ENCODE assay signal across 20 cellular contexts in genomic region chr11:67076202-67076601, GRCh38. TPM values are rescaled to one million over a fixed set of nuclear protein-coding genes. Genes with fewer than 3 reads are reported as not detected.
DNase-seq lines count a peak whose midpoint lies in the region; ATAC-seq, FAIRE-seq and TF ChIP-seq lines count a peak whose summit lies in the region.
"Had no signal": no experiment of that assay in that cellular context is flagged by ENCODE, and none has a peak within 500 bp of the region (broad histone marks: within the 10 kb centered on the region; RNA-seq: fewer than 3 reads in every experiment).

No MANE protein-coding gene starts in this region.

- H3K4me1 Mint-ChIP-seq in Caco-2 (ENCODE audit: low read depth, unreplicated experiment), result peaks cover 23% of the 10 kb centered on the region
- H3K4me1 Mint-ChIP-seq in activated CD4-positive, alpha-beta T cell treated with anti-CD3 and anti-CD28 coated beads, Interleukin-2, amount 10 ng/mL, durations not matched to agents 7 days and 5 days, result peaks cover 5% of the 10 kb centered on the region
- H3K4me1 Mint-ChIP-seq in activated naive CD8-positive, alpha-beta T cell treated with anti-CD3 and anti-CD28 coated beads for 36 hours, result peaks cover 5% of the 10 kb centered on the region

- TF ChIP-seq RAD21 in K562 (CRISPR knock-in tag; conservative IDR thresholded peaks at IDR 0.05 in 1 of 2, IDR thresholded peaks at IDR 0.05 in 1 of 2) (no peak), liver (IDR thresholded peaks at IDR 0.05) (no peak)

- no peak for ATAC-seq in K562

- no peak for TF ChIP-seq EP300 in K562 (IDR thresholded peaks at IDR 0.05; ENCODE audit: low read length)

- POLR2A ChIA-PET in Caco-2 (lab: Charles Lee) (no interaction called here), K562 (lab: Yijun Ruan, JAX) (interaction anchor here (0.6 to 1.1 kb wide), 3 partner anchors 10 to 17 kb away, joined by 3 to 4 read pairs (median 3); no protein-coding TSS in a partner anchor)
- POLR2A ChIA-PET in activated CD4-positive, alpha-beta T cell treated with anti-CD3 and anti-CD28 coated beads, Interleukin-2, amount 10 ng/mL, durations not matched to agents 7 days and 5 days (lab: Charles Lee), result no interaction called here

- peak overlapping the region; percentile 8 for H3K4me3 Mint-ChIP-seq in Caco-2 (ENCODE audit: unreplicated experiment)
- no peak overlapping the region for H3K4me3 Mint-ChIP-seq in activated CD4-positive, alpha-beta T cell treated with anti-CD3 and anti-CD28 coated beads, Interleukin-2, amount 10 ng/mL, durations not matched to agents 7 days and 5 days
- no peak overlapping the region for H3K4me3 Mint-ChIP-seq in activated naive CD8-positive, alpha-beta T cell treated with anti-CD3 and anti-CD28 coated beads for 36 hours

- no peaks in the 10 kb centered on the region for H3K9me3 Mint-ChIP-seq in Caco-2 (ENCODE audit: unreplicated experiment)
- H3K9me3 Mint-ChIP-seq in activated CD4-positive, alpha-beta T cell treated with anti-CD3 and anti-CD28 coated beads, Interleukin-2, amount 10 ng/mL, durations not matched to agents 7 days and 5 days, result no peaks in the 10 kb centered on the region
- H3K9me3 Mint-ChIP-seq in activated naive CD8-positive, alpha-beta T cell treated with anti-CD3 and anti-CD28 coated beads for 36 hours, result no peaks in the 10 kb centered on the region

- H3K79me2 ChIP-seq in K562 (ENCODE audit: control insufficient read depth, insufficient read depth, low read length), result no peaks in the 10 kb centered on the region

- no peak overlapping the region for H3K27ac ChIP-seq in K562 (ENCODE audit: extremely low read depth, low read depth, low read length)
- H3K27ac ChIP-seq in liver (ENCODE audit: low read depth in 1 of 2, low read length in 2 of 2), result no peak overlapping the region
- H3K27ac ChIP-seq: C4-2B had no signal

- TF ChIP-seq CTCF in Caco-2 (IDR thresholded peaks at IDR 0.05; ENCODE audit: insufficient read depth in 1 of 2, low read depth in 1 of 2, low read length in 1 of 2, severe bottlenecking in 1 of 2, unreplicated experiment in 1 of 2), result no peak
- no peak for TF ChIP-seq CTCF in K562 (IDR thresholded peaks at IDR 0.05 in 2 of 3, conservative IDR thresholded peaks at IDR 0.05 in 1 of 3; ENCODE audit: insufficient read depth in 2 of 3, low read depth in 1 of 3, low read length in 3 of 3)
- TF ChIP-seq CTCF in liver (IDR thresholded peaks at IDR 0.05; ENCODE audit: low read depth, low read length, missing input control), result no peak

- H3K36me3 ChIP-seq in Caco-2 (ENCODE audit: control insufficient read depth, insufficient read depth, low read length) (no peaks in the 10 kb centered on the region), K562 (ENCODE audit: control insufficient read depth, insufficient read depth, low read length) (no peaks in the 10 kb centered on the region), liver (ENCODE audit: control insufficient read depth in 4 of 4, insufficient read depth in 3 of 4, low read depth in 1 of 4, low read length in 3 of 4) (peaks cover 0 to 3% (median 1%) of the 10 kb centered on the region in 4 donors)

- H3K27me3 ChIP-seq in Caco-2 (replicated peaks; ENCODE audit: control insufficient read depth, insufficient read depth, low read length), result no peaks in the 10 kb centered on the region
- no peaks in the 10 kb centered on the region for H3K27me3 ChIP-seq in K562 (ENCODE audit: control insufficient read depth in 2 of 2, insufficient read depth in 2 of 2, low read length in 2 of 2)
- no peaks in the 10 kb centered on the region for H3K27me3 ChIP-seq in liver (ENCODE audit: control insufficient read depth in 4 of 4, insufficient read depth in 4 of 4, low read length in 3 of 4)

- H3K4me1 ChIP-seq in Caco-2, result peaks cover 23% of the 10 kb centered on the region
- H3K4me1 ChIP-seq in K562 (replicated peaks in 1 of 2; ENCODE audit: control insufficient read depth in 2 of 2, insufficient read depth in 2 of 2, low read length in 2 of 2), result peaks cover 11 to 23% of the 10 kb centered on the region in 2 experiments; a peak in 4 of 5 replicates
- H3K4me1 ChIP-seq in liver (ENCODE audit: control insufficient read depth in 4 of 4, insufficient read depth in 4 of 4, low read length in 3 of 4), result peaks cover 2 to 14% (median 8%) of the 10 kb centered on the region in 4 donors

- FAIRE-seq in K562 (lab: Jason Lieb, UNC), result no peak
- FAIRE-seq: GM19239, RCC 7860 had no signal

- intact Hi-C loops in Caco-2 (cut with micrococcal nuclease; ENCODE audit: unreplicated experiment), result no loop called here
- intact Hi-C loops in K562 (cut with micrococcal nuclease), result no loop called here

- 49% methylated on average over 6 of the region's 6 CpGs for WGBS in K562 (ENCODE audit: insufficient coverage, low coverage, missing lambda C conversion rate)
- 67% methylated on average over 6 of the region's 6 CpGs for WGBS in liver

- no peak for TF ChIP-seq POLR2A in K562 (conservative IDR thresholded peaks at IDR 0.05)

- peaks cover 9% of the 10 kb centered on the region for H3K36me3 Mint-ChIP-seq in Caco-2 (ENCODE audit: insufficient read depth, unreplicated experiment)
- no peaks in the 10 kb centered on the region for H3K36me3 Mint-ChIP-seq in activated CD4-positive, alpha-beta T cell treated with anti-CD3 and anti-CD28 coated beads, Interleukin-2, amount 10 ng/mL, durations not matched to agents 7 days and 5 days (ENCODE audit: low read depth)
- no peaks in the 10 kb centered on the region for H3K36me3 Mint-ChIP-seq in activated naive CD8-positive, alpha-beta T cell treated with anti-CD3 and anti-CD28 coated beads for 36 hours

- H3K4me2 ChIP-seq in K562 (ENCODE audit: insufficient read depth, low read length), result no peak overlapping the region

- H3K9me1 ChIP-seq in K562 (ENCODE audit: control insufficient read depth, insufficient read depth, low read length), result no peaks in the 10 kb centered on the region

- in situ Hi-C loops in K562 (cut with MboI), result no loop called here

- CTCF ChIA-PET in Caco-2 (lab: Charles Lee), result interaction anchor here (0.6 to 0.7 kb wide), 3 partner anchors 23 to 308 kb away, joined by 3 to 5 read pairs (median 3); no protein-coding TSS in a partner anchor
- CTCF ChIA-PET in K562 (lab: Yijun Ruan, JAX; ENCODE audit: low intra/inter-chr PET ratio), result interaction anchor here (0.6 kb wide), 1 partner anchor 200 kb away, joined by 4 read pairs; no protein-coding TSS in a partner anchor
- CTCF ChIA-PET in activated CD4-positive, alpha-beta T cell treated with anti-CD3 and anti-CD28 coated beads, Interleukin-2, amount 10 ng/mL, durations not matched to agents 7 days and 5 days (lab: Charles Lee), result interaction anchor here (0.5 to 0.9 kb wide), 3 partner anchors 249 to 514 kb away, joined by 3 to 5 read pairs (median 3); no protein-coding TSS in a partner anchor

- H3K9me3 ChIP-seq in Caco-2 (no peaks in the 10 kb centered on the region), K562 (replicated peaks; ENCODE audit: control insufficient read depth, insufficient read depth, low read depth, low read length) (no peaks in the 10 kb centered on the region), liver (ENCODE audit: control insufficient read depth in 4 of 4, low read length in 3 of 4) (no peaks in the 10 kb centered on the region)

- no peak overlapping the region for H2AFZ ChIP-seq in K562 (ENCODE audit: low read depth, low read length)

- H4K20me1 ChIP-seq in K562 (replicated peaks; ENCODE audit: control insufficient read depth, insufficient read depth, low read length), result no peaks in the 10 kb centered on the region

- H3K9ac ChIP-seq in K562 (ENCODE audit: insufficient read depth in 1 of 2, low read depth in 2 of 2, low read length in 2 of 2) (no peak overlapping the region), liver (ENCODE audit: low read depth in 1 of 2, low read length in 2 of 2) (no peak overlapping the region)

- H3K27ac Mint-ChIP-seq in Caco-2 (ENCODE audit: unreplicated experiment), result peak overlapping the region; percentile 30
- no peak overlapping the region for H3K27ac Mint-ChIP-seq in activated CD4-positive, alpha-beta T cell treated with anti-CD3 and anti-CD28 coated beads, Interleukin-2, amount 10 ng/mL, durations not matched to agents 7 days and 5 days
- H3K27ac Mint-ChIP-seq in activated naive CD8-positive, alpha-beta T cell treated with anti-CD3 and anti-CD28 coated beads for 36 hours, result no peak overlapping the region

- H3K4me3 ChIP-seq in Caco-2 (ENCODE audit: low read depth, low read length), result no peak overlapping the region
- H3K4me3 ChIP-seq in K562, result no peak overlapping the region
- H3K4me3 ChIP-seq in liver (ENCODE audit: low read depth in 1 of 3, low read length in 3 of 3), result no peak overlapping the region

- no TSS peak for BruUV-seq in Caco-2 (replicated peaks; lab: Mats Ljungman, UMichigan)
- no TSS peak for BruUV-seq in K562 (replicated peaks; lab: Mats Ljungman, UMichigan)

- DNase-seq in Caco-2, result no peak
- DNase-seq in RPMI8226, result peak; percentile 18
- DNase-seq in K562 (ENCODE audit: extremely low read depth in 1 of 4, low spot score in 3 of 4), result no peak
- DNase-seq in activated CD4-positive, alpha-beta T cell treated with anti-CD3 and anti-CD28 coated beads, Interleukin-2, amount 10 ng/mL, durations not matched to agents 7 days and 5 days, result no peak
- DNase-seq in NCI-H82 treated with DMSO at 0.1 percent for 48 hours (lab: John Stamatoyannopoulos, UW; ENCODE audit: unreplicated experiment), result no peak
- no peak for DNase-seq in NCI-H1694 (lab: John Stamatoyannopoulos, UW)
- DNase-seq in activated naive CD8-positive, alpha-beta T cell treated with anti-CD3 and anti-CD28 coated beads for 36 hours, result no peak
- DNase-seq: GF-D8, KG1, NCI-H1417, NCI-H187 treated with DMSO at 0.1 percent for 48 hours, NCI-H2171, NCI-H526 treated with DMSO at 0.1 percent for 48 hours, SIG-M5 had no signal

- H3K27me3 Mint-ChIP-seq in Caco-2 (ENCODE audit: insufficient read depth, unreplicated experiment), result no peaks in the 10 kb centered on the region
- H3K27me3 Mint-ChIP-seq in activated CD4-positive, alpha-beta T cell treated with anti-CD3 and anti-CD28 coated beads, Interleukin-2, amount 10 ng/mL, durations not matched to agents 7 days and 5 days, result no peaks in the 10 kb centered on the region
- H3K27me3 Mint-ChIP-seq in activated naive CD8-positive, alpha-beta T cell treated with anti-CD3 and anti-CD28 coated beads for 36 hours, result peaks cover 3% of the 10 kb centered on the region

RNA-seq across cellular contexts. Expression of gene RHOD, which starts 19.6 kb away (rescaled TPM):
- total RNA-seq in Caco-2 (2022) (14.2 and 17.1 TPM in 2 replicates), K562 (2014; rRNA removed) (not detected in 2 replicates), K562 (2014; rRNA removed; fragmentation: Illumina TruSeq; extraction: Trizol) (not detected in 2 replicates), K562 (2015; rRNA removed; fragmentation: Illumina TruSeq; extraction: Trizol) (not detected in 2 replicates), K562 (2021) (not detected in 2 replicates), liver (10 to 100 TPM in 1 of 2 donors, 1 to 10 TPM in 1; 7.8 to 27.0 TPM)
- not detected in 2 replicates for total RNA-seq in K562 (2011; cell fraction: chromatin; rRNA removed; ENCODE audit: low replicate concordance)
- not detected in 2 replicates for total RNA-seq in K562 (2011; cell fraction: nucleolus; rRNA removed)
- not detected in 2 replicates for total RNA-seq in K562 (2011; cell fraction: nucleoplasm; rRNA removed)
- polyA plus RNA-seq in K562 (2011; rRNA removed) (not detected in 2 replicates), K562 (2014; fragmentation: Illumina TruSeq; extraction: Trizol) (not detected in 2 replicates), K562 (2014; fragmentation: Nextera tagmentation; extraction: Ambion mirVana) (not detected), K562 (2014; rRNA removed) (not detected in 2 replicates), liver (10 to 100 TPM; 39.4 to 50.7 TPM)
- not detected in 2 replicates for polyA plus RNA-seq in K562 (2011; cell fraction: cytosol; rRNA removed)
- not detected in 2 replicates for polyA plus RNA-seq in K562 (2011; cell fraction: nucleus; rRNA removed)
- polyA plus RNA-seq in K562 (2012), result not detected in 2 replicates
- polyA minus RNA-seq in K562 (2011; rRNA and poly(A)+ RNA removed), result not detected in 2 replicates
- polyA minus RNA-seq in K562 (2011; cell fraction: cytosol; rRNA and poly(A)+ RNA removed), result 1.3 and 1.7 TPM in 2 replicates
- 0.27 and 0.33 TPM in 2 replicates for polyA minus RNA-seq in K562 (2011; cell fraction: nucleus; rRNA and poly(A)+ RNA removed)
- under 1 TPM in 1 of 2 experiments, not detected in 1; 0.35 TPM for total RNA-seq in activated CD4-positive, alpha-beta T cell treated with anti-CD3 and anti-CD28 coated beads, Interleukin-2, amount 10 ng/mL, durations not matched to agents 7 days and 5 days
- total RNA-seq in activated naive CD8-positive, alpha-beta T cell treated with anti-CD3 and anti-CD28 coated beads for 36 hours, result under 1 TPM; 0.50 to 0.78 TPM
- total RNA-seq: Daoy had no signal

RNA-seq across cellular contexts. Expression of gene KDM2A, which starts 42.9 kb away (rescaled TPM):
- total RNA-seq in Caco-2 (2022) (122 and 134 TPM in 2 replicates), K562 (2014; rRNA removed) (19.0 and 21.3 TPM in 2 replicates), K562 (2014; rRNA removed; fragmentation: Illumina TruSeq; extraction: Trizol) (22.3 and 23.4 TPM in 2 replicates), K562 (2015; rRNA removed; fragmentation: Illumina TruSeq; extraction: Trizol) (26.4 and 27.1 TPM in 2 replicates), K562 (2021) (37.9 and 39.3 TPM in 2 replicates), liver (10 to 100 TPM; 25.2 to 44.9 TPM)
- 208 and 244 TPM in 2 replicates for total RNA-seq in K562 (2011; cell fraction: chromatin; rRNA removed; ENCODE audit: low replicate concordance)
- 95.6 and 101 TPM in 2 replicates for total RNA-seq in K562 (2011; cell fraction: nucleolus; rRNA removed)
- total RNA-seq in K562 (2011; cell fraction: nucleoplasm; rRNA removed), result 128 and 146 TPM in 2 replicates
- polyA plus RNA-seq in K562 (2011; rRNA removed) (19.0 and 30.7 TPM in 2 replicates), K562 (2014; fragmentation: Illumina TruSeq; extraction: Trizol) (35.1 and 37.7 TPM in 2 replicates), K562 (2014; fragmentation: Nextera tagmentation; extraction: Ambion mirVana) (1 to 10 TPM; 5.0 to 7.2 TPM), K562 (2014; rRNA removed) (19.8 and 21.3 TPM in 2 replicates), liver (10 to 100 TPM in 1 of 2 donors, 1 to 10 TPM in 1; 8.3 to 19.6 TPM)
- 23.8 and 26.0 TPM in 2 replicates for polyA plus RNA-seq in K562 (2011; cell fraction: cytosol; rRNA removed)
- polyA plus RNA-seq in K562 (2011; cell fraction: nucleus; rRNA removed), result 71.8 and 106 TPM in 2 replicates
- 25.1 and 26.1 TPM in 2 replicates for polyA plus RNA-seq in K562 (2012)
- polyA minus RNA-seq in K562 (2011; rRNA and poly(A)+ RNA removed), result 65.3 and 71.5 TPM in 2 replicates
- polyA minus RNA-seq in K562 (2011; cell fraction: cytosol; rRNA and poly(A)+ RNA removed), result 31.0 and 35.6 TPM in 2 replicates
- polyA minus RNA-seq in K562 (2011; cell fraction: nucleus; rRNA and poly(A)+ RNA removed), result 38.8 and 59.3 TPM in 2 replicates
- total RNA-seq in activated CD4-positive, alpha-beta T cell treated with anti-CD3 and anti-CD28 coated beads, Interleukin-2, amount 10 ng/mL, durations not matched to agents 7 days and 5 days, result 10 to 100 TPM; 83.8 to 94.0 TPM
- 10 to 100 TPM; 77.4 to 80.9 TPM for total RNA-seq in activated naive CD8-positive, alpha-beta T cell treated with anti-CD3 and anti-CD28 coated beads for 36 hours

RNA-seq across cellular contexts. Expression of gene SYT12, which starts 53.3 kb away (rescaled TPM):
- total RNA-seq in Caco-2 (2022) (0.23 and 0.82 TPM in 2 replicates), K562 (2014; rRNA removed) (not detected in 2 replicates), K562 (2014; rRNA removed; fragmentation: Illumina TruSeq; extraction: Trizol) (0.11 TPM in 1 of 2 replicates, not detected in the other), K562 (2015; rRNA removed; fragmentation: Illumina TruSeq; extraction: Trizol) (0.11 TPM in 1 of 2 replicates, not detected in the other), K562 (2021) (not detected in 2 replicates), liver (1 to 10 TPM; 1.0 to 1.8 TPM)
- total RNA-seq in K562 (2011; cell fraction: chromatin; rRNA removed; ENCODE audit: low replicate concordance), result 0.14 and 0.32 TPM in 2 replicates
- 0.13 and 0.17 TPM in 2 replicates for total RNA-seq in K562 (2011; cell fraction: nucleolus; rRNA removed)
- total RNA-seq in K562 (2011; cell fraction: nucleoplasm; rRNA removed), result 0.15 TPM in 1 of 2 replicates, not detected in the other
- polyA plus RNA-seq in K562 (2011; rRNA removed) (0.01 and 0.03 TPM in 2 replicates), K562 (2014; fragmentation: Illumina TruSeq; extraction: Trizol) (0.03 TPM in 1 of 2 replicates, not detected in the other), K562 (2014; fragmentation: Nextera tagmentation; extraction: Ambion mirVana) (not detected), K562 (2014; rRNA removed) (0.03 and 0.07 TPM in 2 replicates), liver (10 to 100 TPM in 1 of 2 donors, under 1 TPM in 1; 0.47 to 12.1 TPM)
- 0.01 and 0.04 TPM in 2 replicates for polyA plus RNA-seq in K562 (2011; cell fraction: cytosol; rRNA removed)
- polyA plus RNA-seq in K562 (2011; cell fraction: nucleus; rRNA removed), result 0.04 and 0.13 TPM in 2 replicates
- polyA plus RNA-seq in K562 (2012), result 0.08 and 0.21 TPM in 2 replicates
- polyA minus RNA-seq in K562 (2011; rRNA and poly(A)+ RNA removed), result 0.04 TPM in 1 of 2 replicates, not detected in the other
- polyA minus RNA-seq in K562 (2011; cell fraction: cytosol; rRNA and poly(A)+ RNA removed), result not detected in 2 replicates
- 0.13 and 0.22 TPM in 2 replicates for polyA minus RNA-seq in K562 (2011; cell fraction: nucleus; rRNA and poly(A)+ RNA removed)
- not detected for total RNA-seq in activated CD4-positive, alpha-beta T cell treated with anti-CD3 and anti-CD28 coated beads, Interleukin-2, amount 10 ng/mL, durations not matched to agents 7 days and 5 days
- not detected for total RNA-seq in activated naive CD8-positive, alpha-beta T cell treated with anti-CD3 and anti-CD28 coated beads for 36 hours
- total RNA-seq: T-helper 1 cell treated with Interleukin-12 subunit alpha and Interleukin-12 subunit beta and Interleukin-4 antibody, amounts not matched to agents 30 ng/mL and 1 ng/mL, for 36 hours had no signal
